In genomic region chr3:188697127-188697526, GRCh38 we compare ENCODE assay signal across 10 cellular contexts.
DNase-seq lines count a peak whose midpoint lies in the region; ATAC-seq, FAIRE-seq and TF ChIP-seq lines count a peak whose summit lies in the region.
"Had no signal": no experiment of that assay in that cellular context is flagged by ENCODE, and none has a peak within 500 bp of the region (broad histone marks: within the 10 kb centered on the region; RNA-seq: fewer than 3 reads in every experiment).

No MANE protein-coding gene starts in this region.

- 0 out of 2 replicates have a peak overlapping the region, but pooled peaks have one; percentile 2 for H3K4me3 ChIP-seq in GM12878
- H3K4me3 ChIP-seq in heart left ventricle = no peak overlapping the region
- no peak overlapping the region for H3K4me3 ChIP-seq in esophagus muscularis mucosa

- H3K9ac ChIP-seq in GM12878 (ENCODE audit: control insufficient read depth, insufficient read depth, low read length) = no peak overlapping the region

- SMC1A ChIA-PET in GM12878 (lab: Charles Lee; ENCODE audit: uncharacterized antibody, unreplicated experiment) = interaction anchor here (0.7 kb wide), 1 partner anchor 956 kb away, joined by 3 read pairs; no protein-coding TSS in a partner anchor

- H3K79me2 ChIP-seq in GM12878 (ENCODE audit: control insufficient read depth, insufficient read depth, low read length) = no peaks in the 10 kb centered on the region

- TF ChIP-seq EP300 in GM12878 (IDR thresholded peaks at IDR 0.05; ENCODE audit: borderline replicate concordance in 1 of 2, control insufficient read depth in 1 of 2, low read depth in 2 of 2, low read length in 2 of 2) (no peak), esophagus muscularis mucosa (IDR thresholded peaks at IDR 0.05) (no peak)

- no peak overlapping the region for H3K27ac ChIP-seq in GM12878 (ENCODE audit: control insufficient read depth, insufficient read depth)
- no peak overlapping the region for H3K27ac ChIP-seq in heart left ventricle
- H3K27ac ChIP-seq in esophagus muscularis mucosa (replicated peaks in 1 of 4) = no peak overlapping the region
- H3K27ac ChIP-seq: HL-60 had no signal

- DNase-seq in GM12878 (ENCODE audit: low read depth, low spot score) (peak; percentile 27), heart left ventricle (no peak), NCI-H226 (no peak), esophagus muscularis mucosa (ENCODE audit: extremely low spot score) (no peak)

- POLR2A ChIA-PET in GM12878 (lab: Charles Lee) = no interaction called here

- no peak overlapping the region for H2AFZ ChIP-seq in GM12878 (ENCODE audit: control insufficient read depth, low read depth, low read length)

- peaks cover 5% of the 10 kb centered on the region for H3K4me1 ChIP-seq in GM12878 (ENCODE audit: control insufficient read depth, insufficient read depth, low read length)
- H3K4me1 ChIP-seq in heart left ventricle = peaks cover 0 to 34% (median 0%) of the 10 kb centered on the region in 12 donors
- peaks cover 3 to 88% (median 58%) of the 10 kb centered on the region in 4 donors for H3K4me1 ChIP-seq in esophagus muscularis mucosa

- no peaks in the 10 kb centered on the region for H4K20me1 ChIP-seq in GM12878 (ENCODE audit: control insufficient read depth, insufficient read depth)

- H3K4me2 ChIP-seq in GM12878 (ENCODE audit: control insufficient read depth, insufficient read depth) = no peak overlapping the region; the same call in 1 of the 2 replicates

- CTCF ChIA-PET in GM12878 (lab: Yijun Ruan, JAX) = interaction anchor here (1.0 to 1.6 kb wide), 2 partner anchors 10 to 958 kb away, joined by 3 read pairs; no protein-coding TSS in a partner anchor

- H3K36me3 ChIP-seq in GM12878 (ENCODE audit: control insufficient read depth in 2 of 2, insufficient read depth in 2 of 2, low read length in 1 of 2) (no peaks in the 10 kb centered on the region), heart left ventricle (no peaks in the 10 kb centered on the region), esophagus muscularis mucosa (no peaks in the 10 kb centered on the region)

- no peak for TF ChIP-seq RAD21 in GM12878 (IDR thresholded peaks at IDR 0.05; ENCODE audit: insufficient read depth, low read depth, low read length)

- peak; percentile 79 for ATAC-seq in GM18519 (IDR thresholded peaks at IDR 0.05; ENCODE audit: low FRiP score, unreplicated experiment)
- peak; percentile 83 for ATAC-seq in GM19463 (IDR thresholded peaks at IDR 0.05; ENCODE audit: unreplicated experiment)
- peak; percentile 62 for ATAC-seq in HG03108 (IDR thresholded peaks at IDR 0.05; ENCODE audit: unreplicated experiment)
- peak; percentile 36; the same call in 2 of the 3 replicates for ATAC-seq in GM12878
- ATAC-seq in heart left ventricle = no peak
- ATAC-seq in HG03280 (IDR thresholded peaks at IDR 0.05; ENCODE audit: unreplicated experiment) = no peak

- peaks cover 2 to 4% of the 10 kb centered on the region in 2 experiments; a peak in 2 of 4 replicates for H3K27me3 ChIP-seq in GM12878 (replicated peaks in 1 of 2; ENCODE audit: control insufficient read depth in 2 of 2, insufficient read depth in 2 of 2, low read length in 1 of 2)
- H3K27me3 ChIP-seq in heart left ventricle = no peaks in the 10 kb centered on the region
- H3K27me3 ChIP-seq in esophagus muscularis mucosa = no peaks in the 10 kb centered on the region

- WGBS in GM12878 (ENCODE audit: insufficient coverage, insufficient replicate concordance, low lambda C conversion rate, missing lambda C conversion rate) = 7% methylated on average over 7 of the region's 7 CpGs
- 85 to 90% (median 90%) methylated on average over 7 of the region's 7 CpGs for whole genome bisulfite sequencing in heart left ventricle, 4 donors
- WGBS in esophagus muscularis mucosa = 75% methylated on average over 7 of the region's 7 CpGs

- RAD21 ChIA-PET in GM12878 (lab: Charles Lee; ENCODE audit: unreplicated experiment) = no interaction called here

- intact Hi-C loops in GM12878 (cut with micrococcal nuclease; ENCODE audit: unreplicated experiment) = no loop called here
- intact Hi-C loops in heart left ventricle (cut with DNase I) = no loop called here
- intact Hi-C loops in esophagus muscularis mucosa (cut with DNase I) = no loop called here

- in situ Hi-C loops in GM12878 (cut with MboI) = no loop called here

- peak; percentile 84 for FAIRE-seq in GM12878 (lab: Jason Lieb, UNC)
- FAIRE-seq: TTC549 had no signal

- TF ChIP-seq POLR2A in GM12878 (IDR thresholded peaks at IDR 0.05; ENCODE audit: low read depth, low read length) (no peak), heart left ventricle (IDR thresholded peaks at IDR 0.05) (no peak), esophagus muscularis mucosa (IDR thresholded peaks at IDR 0.05; ENCODE audit: low read depth) (no peak)

- H3K9me3 ChIP-seq in GM12878 (replicated peaks; ENCODE audit: control insufficient read depth, insufficient read depth, low read length) (no peaks in the 10 kb centered on the region; the same call in 2 of the 3 replicates), heart left ventricle (no peaks in the 10 kb centered on the region), esophagus muscularis mucosa (no peaks in the 10 kb centered on the region)

- BruUV-seq in GM12878 (replicated peaks; lab: Mats Ljungman, UMichigan) = no TSS peak

- TF ChIP-seq CTCF in GM12878 (IDR thresholded peaks at IDR 0.05 in 2 of 3, conservative IDR thresholded peaks at IDR 0.05 in 1 of 3; ENCODE audit: control insufficient read depth in 2 of 3, extremely low read depth in 1 of 3, insufficient read depth in 1 of 3, low read depth in 3 of 3, low read length in 3 of 3) (no peak), heart left ventricle (IDR thresholded peaks at IDR 0.05) (no peak), esophagus muscularis mucosa (IDR thresholded peaks at IDR 0.05) (no peak)

TF ChIP-seq in GM12878, 131 proteins besides CTCF, POLR2A, EP300 and RAD21:
- peak; percentile 61; the same call in 1 of the 3 replicates for TF ChIP-seq POU2F2 (IDR thresholded peaks at IDR 0.05; ENCODE audit: borderline replicate concordance, low read depth, low read length)
- 0 out of 4 replicates have a peak, but pooled peaks have one; percentile 6 to 26 for TF ChIP-seq BHLHE40 (IDR thresholded peaks at IDR 0.05; ENCODE audit: borderline replicate concordance in 1 of 2, low read depth in 2 of 2, low read length in 1 of 2)
- TF ChIP-seq, protein P1, sequence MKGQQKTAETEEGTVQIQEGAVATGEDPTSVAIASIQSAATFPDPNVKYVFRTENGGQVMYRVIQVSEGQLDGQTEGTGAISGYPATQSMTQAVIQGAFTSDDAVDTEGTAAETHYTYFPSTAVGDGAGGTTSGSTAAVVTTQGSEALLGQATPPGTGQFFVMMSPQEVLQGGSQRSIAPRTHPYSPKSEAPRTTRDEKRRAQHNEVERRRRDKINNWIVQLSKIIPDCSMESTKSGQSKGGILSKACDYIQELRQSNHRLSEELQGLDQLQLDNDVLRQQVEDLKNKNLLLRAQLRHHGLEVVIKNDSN (IDR thresholded peaks at IDR 0.05; ENCODE audit: borderline replicate concordance, extremely low read length, insufficient read depth, low read depth, low read length) = no peak
- TF ChIP-seq ZBED1 (IDR thresholded peaks at IDR 0.05; ENCODE audit: borderline replicate concordance) = no peak

Comparison
In these comparisons a context has a peak if more than half of its experiments do, and no peak if none do; other contexts are left out.
1. ATAC-seq: peak in GM18519 (single experiment), GM19463 (single experiment), HG03108 (single experiment) and GM12878 (single experiment); none in heart left ventricle (0 of 4) and HG03280 (single experiment).